ENCODE assay signal across 25 cellular contexts in genomic region chr17:7184647-7185046, GRCh38.
"Had no signal": no experiment of that assay in that cellular context is flagged by ENCODE, and none has a peak within 500 bp of the region (broad histone marks: within the 10 kb centered on the region; RNA-seq: fewer than 3 reads in every experiment).

No MANE protein-coding gene starts in this region.

- H3K27ac ChIP-seq: colonic mucosa, esophagus muscularis mucosa, foreskin keratinocyte, gastroesophageal sphincter, heart left ventricle, neutrophil, parathyroid adenoma, prostate gland, right atrium auricular region, sigmoid colon, stomach, thyroid gland, vagina had no signal

- H3K27me3 ChIP-seq: colonic mucosa, esophagus muscularis mucosa, foreskin keratinocyte, gastroesophageal sphincter, heart left ventricle, right atrium auricular region, sigmoid colon, thyroid gland, vagina had no signal

- H3K9ac ChIP-seq: parathyroid adenoma had no signal

- H3K4me1 ChIP-seq: colonic mucosa, esophagus muscularis mucosa, foreskin keratinocyte, gastroesophageal sphincter, heart left ventricle, parathyroid adenoma, prostate gland, right atrium auricular region, sigmoid colon, thyroid gland, vagina had no signal

- H3K4me3 Mint-ChIP-seq: dendritic cell treated with granulocyte-macrophage colony-stimulating factor and Interleukin-4, amounts not matched to agents 40 ng/mL and 50 ng/mL, for 4 days; memory B cell; natural killer cell; stimulated activated effector memory CD8-positive, alpha-beta T cell treated with anti-CD3 and anti-CD28 coated beads, Interleukin-12 subunit alpha, Interleukin-12 subunit beta, amount 100 ng/mL, for 72 hours had no signal

- H3K27me3 Mint-ChIP-seq: memory B cell had no signal

- ATAC-seq: foreskin keratinocyte; gastroesophageal sphincter; natural killer cell; stimulated activated effector memory CD8-positive, alpha-beta T cell treated with anti-CD3 and anti-CD28 coated beads, Interleukin-12 subunit alpha, Interleukin-12 subunit beta, amount 100 ng/mL, for 72 hours had no signal

- H3K79me2 ChIP-seq: parathyroid adenoma had no signal

- H3K36me3 Mint-ChIP-seq: memory B cell; natural killer cell; stimulated activated effector memory CD8-positive, alpha-beta T cell treated with anti-CD3 and anti-CD28 coated beads, Interleukin-12 subunit alpha, Interleukin-12 subunit beta, amount 100 ng/mL, for 72 hours had no signal

- H3K4me3 ChIP-seq: colonic mucosa, esophagus muscularis mucosa, gastroesophageal sphincter, heart left ventricle, lung, prostate gland, right atrium auricular region, sigmoid colon, stomach, thyroid gland, vagina had no signal

- H2AFZ ChIP-seq: parathyroid adenoma had no signal

- H3K9me3 ChIP-seq: colonic mucosa, esophagus muscularis mucosa, gastroesophageal sphincter, heart left ventricle, neutrophil, prostate gland, right atrium auricular region, sigmoid colon, stomach, thyroid gland, vagina had no signal

- DNase-seq: effector CD8-positive, alpha-beta T cell; foreskin keratinocyte; hippocampal formation; natural killer cell; sigmoid colon; stimulated activated CD4-positive, alpha-beta T cell treated with anti-CD3 and anti-CD28 coated beads, Interleukin-2, amount 100 ng/mL, for 24 hours; stimulated activated CD4-positive, alpha-beta T cell treated with anti-CD3 and anti-CD28 coated beads, Interleukin-4, amount 100 ng/mL, for 24 hours; stimulated activated naive CD4-positive, alpha-beta T cell treated with Interleukin-2 at 50 U/mL for 16 hours; trophoblast cell had no signal

- H3K27ac Mint-ChIP-seq: dendritic cell treated with granulocyte-macrophage colony-stimulating factor and Interleukin-4, amounts not matched to agents 40 ng/mL and 50 ng/mL, for 4 days; memory B cell; natural killer cell had no signal

- H3K36me3 ChIP-seq: colonic mucosa, gastroesophageal sphincter, heart left ventricle, neutrophil, prostate gland, right atrium auricular region, sigmoid colon, stomach, thyroid gland, vagina had no signal

- H3K9me3 Mint-ChIP-seq: dendritic cell treated with granulocyte-macrophage colony-stimulating factor and Interleukin-4, amounts not matched to agents 40 ng/mL and 50 ng/mL, for 4 days; memory B cell; natural killer cell; stimulated activated effector memory CD8-positive, alpha-beta T cell treated with anti-CD3 and anti-CD28 coated beads, Interleukin-12 subunit alpha, Interleukin-12 subunit beta, amount 100 ng/mL, for 72 hours had no signal

- FAIRE-seq: endothelial cell of umbilical vein had no signal
